1 cellular context compared by ENCODE assay signal in the genomic region with DNA sequence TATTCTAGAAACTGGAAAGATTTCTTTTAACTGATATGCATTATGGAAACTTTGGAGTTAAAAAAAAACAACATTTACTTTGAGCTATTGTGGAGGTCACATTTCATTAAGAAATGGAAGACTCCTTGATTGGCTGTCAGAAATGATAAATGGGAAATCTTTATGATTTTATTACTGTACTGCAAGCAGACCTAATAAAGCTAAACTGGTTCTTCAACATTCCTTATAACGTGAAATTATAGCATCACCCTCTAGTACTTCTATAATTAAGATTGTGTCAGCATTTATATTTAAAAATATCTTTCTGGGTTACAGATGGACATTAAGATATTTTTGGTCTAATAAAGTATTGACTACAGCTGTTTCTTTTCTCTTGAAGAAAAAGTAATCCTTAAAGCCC.
TF ChIP-seq lines count a peak whose summit lies in the region.

No MANE protein-coding gene starts in this region.

TF ChIP-seq in IMR-90, 13 proteins besides CTCF, POLR2A, EP300 and RAD21 (continued from another document):
- TF ChIP-seq, protein P1, sequence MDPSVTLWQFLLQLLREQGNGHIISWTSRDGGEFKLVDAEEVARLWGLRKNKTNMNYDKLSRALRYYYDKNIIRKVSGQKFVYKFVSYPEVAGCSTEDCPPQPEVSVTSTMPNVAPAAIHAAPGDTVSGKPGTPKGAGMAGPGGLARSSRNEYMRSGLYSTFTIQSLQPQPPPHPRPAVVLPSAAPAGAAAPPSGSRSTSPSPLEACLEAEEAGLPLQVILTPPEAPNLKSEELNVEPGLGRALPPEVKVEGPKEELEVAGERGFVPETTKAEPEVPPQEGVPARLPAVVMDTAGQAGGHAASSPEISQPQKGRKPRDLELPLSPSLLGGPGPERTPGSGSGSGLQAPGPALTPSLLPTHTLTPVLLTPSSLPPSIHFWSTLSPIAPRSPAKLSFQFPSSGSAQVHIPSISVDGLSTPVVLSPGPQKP (IDR thresholded peaks at IDR 0.05; ENCODE audit: borderline replicate concordance, low read depth, low read length), result no peak
- no peak for TF ChIP-seq SMC3 (IDR thresholded peaks at IDR 0.05; ENCODE audit: low read depth, low read length)
- no peak for TF ChIP-seq MAZ (IDR thresholded peaks at IDR 0.05; ENCODE audit: borderline replicate concordance, low read depth, low read length)
